Comparison of ENCODE assay signal across 21 cellular contexts in genomic region chr4:53582194-53582593, GRCh38. TPM values are rescaled to one million over a fixed set of nuclear protein-coding genes. Genes with fewer than 3 reads are reported as not detected.
DNase-seq lines count a peak whose midpoint lies in the region; FAIRE-seq and TF ChIP-seq lines count a peak whose summit lies in the region.
"Had no signal": no experiment of that assay in that cellular context is flagged by ENCODE, and none has a peak within 500 bp of the region (broad histone marks: within the 10 kb centered on the region; RNA-seq: fewer than 3 reads in every experiment).

No MANE protein-coding gene starts in this region.

- H3K27me3 ChIP-seq in Caco-2 (replicated peaks; ENCODE audit: control insufficient read depth, insufficient read depth, low read length), result no peaks in the 10 kb centered on the region
- no peaks in the 10 kb centered on the region for H3K27me3 ChIP-seq in astrocyte (ENCODE audit: insufficient read depth, low read length)

- no peaks in the 10 kb centered on the region for H3K9me3 Mint-ChIP-seq in Caco-2 (ENCODE audit: unreplicated experiment)
- H3K9me3 Mint-ChIP-seq in astrocyte (ENCODE audit: unreplicated experiment), result no peaks in the 10 kb centered on the region
- H3K9me3 Mint-ChIP-seq in osteocyte (ENCODE audit: unreplicated experiment), result no peaks in the 10 kb centered on the region
- H3K9me3 Mint-ChIP-seq: CD4-positive, alpha-beta T cell had no signal

- H3K36me3 ChIP-seq in Caco-2 (ENCODE audit: control insufficient read depth, insufficient read depth, low read length) (no peaks in the 10 kb centered on the region), astrocyte (ENCODE audit: insufficient read depth, low read length) (no peaks in the 10 kb centered on the region)
- H3K36me3 ChIP-seq: HAP-1 had no signal

- TF ChIP-seq CTCF in Caco-2 (IDR thresholded peaks at IDR 0.05; ENCODE audit: insufficient read depth in 1 of 2, low read depth in 1 of 2, low read length in 1 of 2, severe bottlenecking in 1 of 2, unreplicated experiment in 1 of 2), result no peak
- TF ChIP-seq CTCF in astrocyte (IDR thresholded peaks at IDR 0.05; ENCODE audit: insufficient read depth, low read depth, low read length), result no peak
- TF ChIP-seq CTCF in osteocyte (IDR thresholded peaks at IDR 0.05), result no peak

- no peak overlapping the region for H3K4me2 ChIP-seq in astrocyte (ENCODE audit: low read length)

- H3K4me1 ChIP-seq in Caco-2 (peaks cover 20% of the 10 kb centered on the region), astrocyte (ENCODE audit: insufficient read depth, low read length) (peaks cover 10% of the 10 kb centered on the region)
- H3K4me1 ChIP-seq: HAP-1 had no signal

- POLR2A ChIA-PET in Caco-2 (lab: Charles Lee), result no interaction called here

- H3K9ac ChIP-seq in astrocyte (ENCODE audit: low read length), result no peak overlapping the region

- peak; percentile 70 for FAIRE-seq in astrocyte (lab: Jason Lieb, UNC)
- FAIRE-seq: G401.6, GM12891, GM19239, H1 had no signal

- no peaks in the 10 kb centered on the region for H3K79me2 ChIP-seq in astrocyte (ENCODE audit: insufficient read depth, low read length)

- H3K4me3 ChIP-seq in Caco-2 (ENCODE audit: low read depth, low read length) (no peak overlapping the region), astrocyte (ENCODE audit: insufficient read depth, low read depth, low read length) (no peak overlapping the region)
- H3K4me3 ChIP-seq: HAP-1 had no signal

- H3K36me3 Mint-ChIP-seq in Caco-2 (ENCODE audit: insufficient read depth, unreplicated experiment) (no peaks in the 10 kb centered on the region), astrocyte (ENCODE audit: low read depth, unreplicated experiment) (no peaks in the 10 kb centered on the region), osteocyte (ENCODE audit: unreplicated experiment) (no peaks in the 10 kb centered on the region)
- H3K36me3 Mint-ChIP-seq: IgD-negative memory B cell had no signal

- peak overlapping the region; percentile 17 for H3K27ac Mint-ChIP-seq in Caco-2 (ENCODE audit: unreplicated experiment)
- H3K27ac Mint-ChIP-seq in astrocyte (ENCODE audit: unreplicated experiment), result no peak overlapping the region
- H3K27ac Mint-ChIP-seq in osteocyte (ENCODE audit: unreplicated experiment), result peak overlapping the region; percentile 21
- H3K27ac Mint-ChIP-seq: B cell; CD4-positive, alpha-beta T cell; IgD-negative memory B cell had no signal

- H2AFZ ChIP-seq in astrocyte (ENCODE audit: low read depth, low read length), result no peak overlapping the region

- H3K9me3 ChIP-seq in Caco-2, result no peaks in the 10 kb centered on the region
- no peaks in the 10 kb centered on the region for H3K9me3 ChIP-seq in astrocyte (ENCODE audit: insufficient read depth, low read depth, low read length)
- H3K9me3 ChIP-seq: HAP-1 had no signal

- H3K27me3 Mint-ChIP-seq in Caco-2 (ENCODE audit: insufficient read depth, unreplicated experiment) (no peaks in the 10 kb centered on the region), astrocyte (ENCODE audit: low read depth, unreplicated experiment) (no peaks in the 10 kb centered on the region), osteocyte (ENCODE audit: unreplicated experiment) (no peaks in the 10 kb centered on the region)

- H3K4me3 Mint-ChIP-seq in Caco-2 (ENCODE audit: unreplicated experiment) (peak overlapping the region; percentile 25), astrocyte (ENCODE audit: unreplicated experiment) (no peak overlapping the region), osteocyte (ENCODE audit: unreplicated experiment) (no peak overlapping the region)
- H3K4me3 Mint-ChIP-seq: B cell; CD4-positive, alpha-beta T cell; IgD-negative memory B cell had no signal

- peak; percentile 43 to 47 for DNase-seq in Caco-2
- DNase-seq in astrocyte (ENCODE audit: low read depth), result no peak
- DNase-seq in kidney tubule cell (ENCODE audit: low spot score), result peak; percentile 16
- no peak for DNase-seq in osteocyte (ENCODE audit: extremely low spot score, unreplicated experiment)
- no peak for DNase-seq in NCI-H345 (lab: John Stamatoyannopoulos, UW)
- DNase-seq in NCI-H526 (lab: John Stamatoyannopoulos, UW), result no peak
- DNase-seq in cerebellar cortex (ENCODE audit: low spot score), result no peak
- no peak for DNase-seq in globus pallidus (ENCODE audit: low spot score)
- DNase-seq: 8988T; C1 segment of cervical spinal cord; CD4-positive, alpha-beta T cell; DMS79; EL had no signal

- no peak overlapping the region for H3K27ac ChIP-seq in astrocyte (ENCODE audit: low read depth, low read length)
- H3K27ac ChIP-seq: HL-60 had no signal

- no peaks in the 10 kb centered on the region for H4K20me1 ChIP-seq in astrocyte (ENCODE audit: insufficient read depth, low read length)

- H3K4me1 Mint-ChIP-seq in Caco-2 (ENCODE audit: low read depth, unreplicated experiment) (peaks cover 54% of the 10 kb centered on the region), astrocyte (ENCODE audit: low read depth, unreplicated experiment) (peaks cover 2% of the 10 kb centered on the region), osteocyte (ENCODE audit: unreplicated experiment) (peaks cover 44% of the 10 kb centered on the region)
- H3K4me1 Mint-ChIP-seq: B cell, IgD-negative memory B cell had no signal

- BruUV-seq in Caco-2 (replicated peaks; lab: Mats Ljungman, UMichigan), result no TSS peak

- intact Hi-C loops in Caco-2 (cut with micrococcal nuclease; ENCODE audit: unreplicated experiment), result no loop called here

- CTCF ChIA-PET in Caco-2 (lab: Charles Lee), result interaction anchor here (1.0 kb wide), 1 partner anchor 9 kb away, joined by 6 read pairs; the partner anchor contains the start of gene LNX1

RNA-seq across cellular contexts. Expression of gene LNX1, which starts 9.1 kb away (rescaled TPM):
- total RNA-seq in Caco-2 (2022) (9.3 and 12.4 TPM in 2 replicates), astrocyte (2.5 and 4.4 TPM in 2 replicates), osteocyte (0.24 and 0.44 TPM in 2 replicates)
- total RNA-seq: B cell; CD4-positive, alpha-beta T cell had no signal

Comparison
In these comparisons a context has a peak if more than half of its experiments do, and no peak if none do; other contexts are left out.
1. DNase-seq: peak in Caco-2 (2 of 2) and kidney tubule cell (single experiment); none in astrocyte (single experiment), osteocyte (single experiment), NCI-H345 (single experiment), NCI-H526 (0 of 2), cerebellar cortex (single experiment) and globus pallidus (single experiment).